10 cellular contexts compared by ENCODE assay signal in genomic region chr1:186740324-186740723, GRCh38.
DNase-seq lines count a peak whose midpoint lies in the region; ATAC-seq lines count a peak whose summit lies in the region.
"Had no signal": no experiment of that assay in that cellular context is flagged by ENCODE, and none has a peak within 500 bp of the region (broad histone marks: within the 10 kb centered on the region; RNA-seq: fewer than 3 reads in every experiment).

No MANE protein-coding gene starts in this region.

- peaks cover 4% of the 10 kb centered on the region for H3K9me3 Mint-ChIP-seq in T-helper 2 cell treated with Interferon-gamma antibody and Interleukin-4, amounts not matched to agents 5 μg/mL and 100 μg/mL, for 36 hours
- H3K9me3 Mint-ChIP-seq: central memory CD8-positive, alpha-beta T cell had no signal

- H3K4me1 Mint-ChIP-seq in T-helper 2 cell treated with Interferon-gamma antibody and Interleukin-4, amounts not matched to agents 5 μg/mL and 100 μg/mL, for 36 hours (ENCODE audit: low read depth), result peaks cover 34% of the 10 kb centered on the region
- H3K4me1 Mint-ChIP-seq: central memory CD8-positive, alpha-beta T cell had no signal

- H3K36me3 Mint-ChIP-seq in T-helper 2 cell treated with Interferon-gamma antibody and Interleukin-4, amounts not matched to agents 5 μg/mL and 100 μg/mL, for 36 hours (ENCODE audit: low read depth), result peaks cover 10% of the 10 kb centered on the region

- H3K27me3 Mint-ChIP-seq in T-helper 2 cell treated with Interferon-gamma antibody and Interleukin-4, amounts not matched to agents 5 μg/mL and 100 μg/mL, for 36 hours (ENCODE audit: low read depth), result peaks cover 7% of the 10 kb centered on the region
- H3K27me3 Mint-ChIP-seq: central memory CD8-positive, alpha-beta T cell had no signal

- ATAC-seq in GM18502 (IDR thresholded peaks at IDR 0.05; ENCODE audit: poor library complexity, unreplicated experiment), result peak; percentile 60
- peak; percentile 41 for ATAC-seq in GM19035 (IDR thresholded peaks at IDR 0.05; ENCODE audit: unreplicated experiment)
- ATAC-seq in HG02870 (IDR thresholded peaks at IDR 0.05; ENCODE audit: unreplicated experiment), result peak; percentile 67

- peak; percentile 72 for DNase-seq in T-helper 2 cell treated with Interferon-gamma antibody and Interleukin-4, amounts not matched to agents 5 μg/mL and 100 μg/mL, for 36 hours (ENCODE audit: low spot score)
- DNase-seq in hippocampal formation (lab: John Stamatoyannopoulos, UW) (no peak), NK-92 (lab: John Stamatoyannopoulos, UW; ENCODE audit: unreplicated experiment) (no peak)
- DNase-seq in activated CD8-positive, alpha-beta memory T cell treated with anti-CD3 and anti-CD28 coated beads for 24 hours, result no peak
- DNase-seq: MM.1S; stimulated activated CD4-positive, alpha-beta T cell treated with anti-CD3 and anti-CD28 coated beads, Interleukin-4, amount 100 ng/mL, for 1 hour had no signal

- peak overlapping the region; percentile 47 for H3K4me3 Mint-ChIP-seq in T-helper 2 cell treated with Interferon-gamma antibody and Interleukin-4, amounts not matched to agents 5 μg/mL and 100 μg/mL, for 36 hours
- H3K4me3 Mint-ChIP-seq: central memory CD8-positive, alpha-beta T cell had no signal

- H3K27ac Mint-ChIP-seq in T-helper 2 cell treated with Interferon-gamma antibody and Interleukin-4, amounts not matched to agents 5 μg/mL and 100 μg/mL, for 36 hours, result peak overlapping the region; percentile 90
